Comparison of ENCODE assay signal across 1 cellular context in genomic region chr7:101869026-101869900, GRCh38.
TF ChIP-seq lines count a peak whose summit lies in the region.

No MANE protein-coding gene starts in this region.

TF ChIP-seq in GM23338, 12 proteins besides CTCF, POLR2A, EP300 and RAD21 (continued from another document):
- TF ChIP-seq ZNF462 (CRISPR knock-in tag; IDR thresholded peaks at IDR 0.05) (no peak), ZNF331 (CRISPR knock-in tag; IDR thresholded peaks at IDR 0.05; ENCODE audit: low read depth) (no peak), REST (IDR thresholded peaks at IDR 0.05; ENCODE audit: unreplicated experiment) (no peak), EZH2phosphoT487 (IDR thresholded peaks at IDR 0.05; ENCODE audit: unreplicated experiment) (no peak), NANOG (IDR thresholded peaks at IDR 0.05; ENCODE audit: borderline replicate concordance) (no peak)
TF ChIP-seq in GM23338: peak in this region for 0.
